11 cellular contexts compared by ENCODE assay signal in the genomic region with DNA sequence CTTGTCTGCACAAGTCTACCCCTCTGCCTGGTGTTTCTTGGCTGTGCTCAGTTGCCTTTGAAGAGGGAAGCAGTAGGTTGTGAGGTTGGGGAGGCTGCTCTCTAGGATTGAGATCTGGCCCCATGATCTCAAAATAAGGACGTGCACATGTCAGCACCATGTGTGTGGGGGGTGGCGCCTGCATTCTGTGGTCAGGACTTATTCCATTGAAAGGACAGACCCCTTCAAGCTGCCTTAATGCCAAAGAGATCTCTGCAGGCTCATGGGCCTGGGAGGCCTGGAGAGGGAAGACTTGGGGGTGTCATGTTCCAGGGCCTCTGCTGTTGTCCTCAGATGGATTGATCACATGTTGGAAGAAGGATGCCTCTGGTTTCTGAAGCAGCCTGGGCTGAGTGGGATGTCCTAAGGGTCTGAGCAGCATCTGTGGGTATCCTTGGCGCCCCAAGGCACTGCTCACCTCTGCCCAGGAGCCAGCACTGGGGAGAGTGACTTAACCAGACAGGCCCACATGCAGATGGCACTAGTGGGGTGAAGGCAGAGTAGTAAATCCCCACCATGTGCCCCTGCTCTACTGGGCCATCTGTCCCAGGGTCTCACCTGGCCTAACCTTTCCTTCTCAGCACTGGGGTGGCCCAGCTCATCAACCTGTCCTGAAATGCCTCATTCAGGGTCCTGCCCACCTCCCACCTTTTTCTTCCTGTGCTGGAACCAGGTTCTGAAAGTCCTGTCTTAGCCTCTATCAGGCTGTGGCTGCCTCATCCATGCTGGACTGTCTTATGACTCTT.
"Had no signal": no experiment of that assay in that cellular context is flagged by ENCODE, and none has a peak within 500 bp of the region (broad histone marks: within the 10 kb centered on the region; RNA-seq: fewer than 3 reads in every experiment).

No MANE protein-coding gene starts in this region.

- H3K9me3 ChIP-seq: ascending aorta, left lung, neutrophil, right atrium auricular region had no signal

- ATAC-seq: activated T-cell treated with anti-CD3 and anti-CD28 coated beads, Interleukin-2, amount 50 U/mL, for 72 hours; esophagus mucosa; left lung; naive thymus-derived CD8-positive, alpha-beta T cell; stimulated activated naive CD8-positive, alpha-beta T cell treated with anti-CD3 and anti-CD28 coated beads, Interleukin-15, Interleukin-2, amounts not matched to agents 100 U/mL and 50 U/mL, for 24 hours had no signal

- H3K4me3 ChIP-seq: ascending aorta, left lung, right atrium auricular region, skin epidermis had no signal

- H3K4me1 ChIP-seq: ascending aorta had no signal

- H3K27ac ChIP-seq: ascending aorta, left lung, neutrophil, right atrium auricular region had no signal

- H3K36me3 ChIP-seq: ascending aorta, left lung, neutrophil had no signal

- DNase-seq: activated CD4-positive, alpha-beta T cell treated with anti-CD3 and anti-CD28 coated beads, Interleukin-2, amount 50 U/mL, for 48 hours; activated T-cell treated with anti-CD3 and anti-CD28 coated beads, Interleukin-2, amount 50 U/mL, for 72 hours; left lung; stimulated activated CD8-positive, alpha-beta memory T cell treated with anti-CD3 and anti-CD28 coated beads, Interleukin-4, amount 100 ng/mL, for 48 hours; stimulated activated naive CD8-positive, alpha-beta T cell treated with anti-CD3 and anti-CD28 coated beads, Interleukin-15, Interleukin-2, amounts not matched to agents 100 U/mL and 50 U/mL, for 24 hours had no signal

- H3K27me3 ChIP-seq: ascending aorta, left lung, neutrophil, right atrium auricular region had no signal
